11 cellular contexts compared by ENCODE assay signal in the genomic region with DNA sequence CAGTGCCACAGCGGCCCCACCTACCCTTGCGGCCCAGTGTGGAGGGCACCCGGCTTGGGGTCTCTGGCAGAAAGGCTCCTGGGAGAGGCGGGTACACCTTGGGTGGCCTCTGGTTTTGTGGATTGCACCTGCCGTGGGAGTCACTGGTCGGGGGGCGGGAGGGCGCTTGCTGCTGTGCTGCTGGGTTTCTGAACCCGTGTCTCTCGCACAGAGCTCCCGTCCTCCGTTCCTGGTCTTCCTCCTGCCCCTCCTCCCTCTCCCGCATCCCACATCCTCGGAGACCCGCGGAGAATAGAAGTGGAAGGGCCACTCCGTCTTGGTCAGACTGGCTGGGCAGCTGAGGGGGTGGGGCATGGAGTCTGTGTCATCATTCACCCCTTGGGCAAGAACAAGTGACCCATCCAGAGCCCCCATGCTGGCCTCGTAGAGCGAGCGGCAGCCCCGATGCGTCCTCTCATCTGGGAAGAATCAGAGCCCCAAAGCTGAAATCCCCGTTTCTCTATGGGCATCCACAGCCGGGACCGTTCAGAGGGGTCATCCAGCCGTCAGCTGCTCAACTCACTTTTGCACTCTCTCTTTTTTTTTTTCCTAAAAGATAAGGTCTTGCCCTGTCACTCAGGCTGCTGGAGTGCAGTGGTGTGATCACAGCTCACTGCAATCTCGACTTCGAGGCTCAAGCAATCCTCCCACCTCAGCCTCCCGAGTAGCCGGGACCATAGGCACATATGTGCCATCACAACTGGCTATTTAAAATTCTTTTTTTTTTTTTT. TPM values are rescaled to one million over a fixed set of nuclear protein-coding genes. Genes with fewer than 3 reads are reported as not detected.
DNase-seq lines count a peak whose midpoint lies in the region; ATAC-seq, FAIRE-seq and TF ChIP-seq lines count a peak whose summit lies in the region.
"Had no signal": no experiment of that assay in that cellular context is flagged by ENCODE, and none has a peak within 500 bp of the region (broad histone marks: within the 10 kb centered on the region; RNA-seq: fewer than 3 reads in every experiment).

No MANE protein-coding gene starts in this region.

- H3K4me3 ChIP-seq in heart left ventricle (peak overlapping the region in 1 of 12 donors; percentile 9), duodenal mucosa (ENCODE audit: low read depth in 1 of 2, low read length in 2 of 2) (no peak overlapping the region), neuronal stem cell (ENCODE audit: low read length in 2 of 2) (no peak overlapping the region), aorta (ENCODE audit: low read length in 2 of 2) (no peak overlapping the region)
- H3K4me3 ChIP-seq: GM23338 had no signal

- H2AK5ac ChIP-seq in neuronal stem cell (ENCODE audit: low read depth, low read length): peak overlapping the region; percentile 46

- peak overlapping the region; percentile 57 for H3K18ac ChIP-seq in neuronal stem cell (ENCODE audit: low read length)

- H2BK12ac ChIP-seq in neuronal stem cell (ENCODE audit: low read length): peak overlapping the region; percentile 58

- DNase-seq in heart left ventricle (peak in 2 of 5 donors; percentile 23 to 33), left cardiac atrium (no peak), neuronal stem cell (ENCODE audit: low spot score) (no peak), aorta (peak; percentile 52 to 76), frontal cortex (ENCODE audit: low spot score in 2 of 2) (no peak), NCI-H748 (lab: John Stamatoyannopoulos, UW; ENCODE audit: unreplicated experiment) (no peak)
- DNase-seq in stimulated activated CD8-positive, alpha-beta memory T cell treated with anti-CD3 and anti-CD28 coated beads, Interleukin-4, amount 100 ng/mL, for 48 hours: no peak
- DNase-seq: COR-L47 had no signal

- H3K4me1 ChIP-seq in heart left ventricle (peaks cover 22 to 86% (median 65%) of the 10 kb centered on the region in 12 donors), duodenal mucosa (ENCODE audit: control insufficient read depth in 1 of 2, insufficient read depth in 2 of 2, low read length in 2 of 2) (peaks cover 27 to 48% of the 10 kb centered on the region in 2 donors), neuronal stem cell (ENCODE audit: control insufficient read depth in 2 of 2, insufficient read depth in 1 of 2, low read depth in 1 of 2, low read length in 2 of 2) (peaks cover 45 to 65% of the 10 kb centered on the region in 2 donors), aorta (ENCODE audit: control insufficient read depth in 1 of 2, insufficient read depth in 2 of 2, low read length in 2 of 2) (no peaks in the 10 kb centered on the region)

- no peak for TF ChIP-seq POLR2A in heart left ventricle (IDR thresholded peaks at IDR 0.05)

- H3K4me2 ChIP-seq in neuronal stem cell (ENCODE audit: insufficient read depth, low read length, poor library complexity, severe bottlenecking): peak overlapping the region; percentile 25
- H3K4me2 ChIP-seq: GM23338 had no signal

- H3K27me3 ChIP-seq in heart left ventricle (no peaks in the 10 kb centered on the region), duodenal mucosa (ENCODE audit: control insufficient read depth in 1 of 2, insufficient read depth in 2 of 2, low read length in 2 of 2) (no peaks in the 10 kb centered on the region), neuronal stem cell (ENCODE audit: control insufficient read depth in 3 of 3, insufficient read depth in 3 of 3, low read depth in 1 of 3, low read length in 3 of 3) (peaks cover 0 to 15% (median 9%) of the 10 kb centered on the region in 3 experiments), aorta (ENCODE audit: control insufficient read depth in 1 of 2, insufficient read depth in 2 of 2, low read length in 1 of 2) (no peaks in the 10 kb centered on the region)

- H3K14ac ChIP-seq in neuronal stem cell (ENCODE audit: low read length): peak overlapping the region; percentile 21

- ATAC-seq in heart left ventricle: no peak
- ATAC-seq in left cardiac atrium: no peak
- no peak for ATAC-seq in aorta (ENCODE audit: low FRiP score)
- ATAC-seq: GM23338 had no signal

- H3K36me3 ChIP-seq in heart left ventricle (peaks cover 0 to 21% (median 6%) of the 10 kb centered on the region in 9 donors), duodenal mucosa (ENCODE audit: control insufficient read depth in 1 of 2, insufficient read depth in 2 of 2, low read length in 2 of 2) (peaks cover 10 to 14% of the 10 kb centered on the region in 2 donors), neuronal stem cell (replicated peaks in 1 of 2; ENCODE audit: control insufficient read depth in 2 of 2, insufficient read depth in 2 of 2, low read length in 2 of 2) (peaks cover 0 to 3% of the 10 kb centered on the region in 2 donors), aorta (ENCODE audit: control insufficient read depth in 1 of 2, insufficient read depth in 2 of 2, low read length in 1 of 2) (no peaks in the 10 kb centered on the region)

- peak overlapping the region; percentile 60 for H2BK5ac ChIP-seq in neuronal stem cell (ENCODE audit: low read length)

- H2BK120ac ChIP-seq in neuronal stem cell (ENCODE audit: low read depth, low read length): peak overlapping the region; percentile 61

- no peak for FAIRE-seq in frontal cortex (lab: Jason Lieb, UNC)

- H3K23ac ChIP-seq in neuronal stem cell (ENCODE audit: low read depth, low read length, poor library complexity): no peak overlapping the region

- no peaks in the 10 kb centered on the region for H3K9me3 ChIP-seq in heart left ventricle
- no peaks in the 10 kb centered on the region for H3K9me3 ChIP-seq in duodenal mucosa (ENCODE audit: control insufficient read depth in 1 of 2, low read length in 2 of 2)
- H3K9me3 ChIP-seq in neuronal stem cell (replicated peaks in 1 of 2; ENCODE audit: control insufficient read depth in 2 of 2, insufficient read depth in 1 of 2, low read depth in 1 of 2, low read length in 2 of 2): no peaks in the 10 kb centered on the region
- H3K9me3 ChIP-seq in aorta (ENCODE audit: control insufficient read depth, low read length): no peaks in the 10 kb centered on the region

- 85 to 92% (median 86%) methylated on average over 18 to 30 of the region's 30 CpGs for WGBS in heart left ventricle, 4 donors
- WGBS in neuronal stem cell (ENCODE audit: extremely low coverage in 2 of 2, insufficient read length in 2 of 2, insufficient replicate concordance in 1 of 2), 2 donors: no CpG with 5 or more reads among the region's 30 CpGs
- 90% methylated on average over 30 of the region's 30 CpGs for WGBS in aorta, 2 donors

- H2AFZ ChIP-seq in neuronal stem cell (ENCODE audit: low read length): no peak overlapping the region
- H2AFZ ChIP-seq: GM23338, parathyroid adenoma had no signal

- H4K8ac ChIP-seq in neuronal stem cell (ENCODE audit: low read depth, low read length): no peak overlapping the region

- no peak overlapping the region for H4K91ac ChIP-seq in neuronal stem cell (ENCODE audit: low read depth, low read length, poor library complexity)

- H2BK15ac ChIP-seq in neuronal stem cell (ENCODE audit: low read length): peak overlapping the region; percentile 92

- H3K4ac ChIP-seq in neuronal stem cell (ENCODE audit: low read length): no peak overlapping the region

- peaks cover 13% of the 10 kb centered on the region for H3K79me1 ChIP-seq in neuronal stem cell (ENCODE audit: low read depth, low read length)

- H3K27ac ChIP-seq in heart left ventricle (peak overlapping the region; percentile 90 to 100 (median 96)), duodenal mucosa (ENCODE audit: low read depth, low read length) (peak overlapping the region; percentile 58), neuronal stem cell (replicated peaks; ENCODE audit: low read length) (peak overlapping the region; percentile 14), aorta (ENCODE audit: low read depth in 1 of 2, low read length in 2 of 2) (peak overlapping the region; percentile 34 to 98)
- H3K27ac ChIP-seq: parathyroid adenoma had no signal

- H3K9ac ChIP-seq in duodenal mucosa (ENCODE audit: low read depth in 1 of 2, low read length in 2 of 2): peak overlapping the region in 1 of 2 donors; percentile 25
- no peak overlapping the region for H3K9ac ChIP-seq in neuronal stem cell (ENCODE audit: low read depth, low read length, poor library complexity)
- H3K9ac ChIP-seq: parathyroid adenoma had no signal

- intact Hi-C loops in heart left ventricle (cut with DNase I) (loop anchor here in 2 of 10 donors (5.0 kb wide), 2 partner anchors 33 to 38 kb away; partner anchors contain the start of gene PSMG3 (in 1 of the 2)), left cardiac atrium (cut with DNase I) (no loop called here), aorta (cut with DNase I) (no loop called here)

- TF ChIP-seq CTCF in heart left ventricle (IDR thresholded peaks at IDR 0.05): no peak

RNA-seq across cellular contexts. Expression of gene MAFK, which starts 4.0 kb away (rescaled TPM):
- total RNA-seq in heart left ventricle (100 to 1,000 TPM in 5 of 9 donors, 10 to 100 TPM in 4; 34.3 to 138 (median 121) TPM), left cardiac atrium (10 to 100 TPM; 43.6 to 73.1 TPM), aorta (100 to 1,000 TPM in 1 of 2 donors, 10 to 100 TPM in 1; 86.3 to 131 TPM), frontal cortex (8.2 TPM)
- polyA plus RNA-seq in heart left ventricle (100 to 1,000 TPM in 1 of 2 donors, 10 to 100 TPM in 1; 94.8 to 165 TPM), aorta (100 to 1,000 TPM in 1 of 2 donors, 10 to 100 TPM in 1; 85.4 to 106 TPM)
- 4.4 TPM for polyA plus RNA-seq in neuronal stem cell (2013, experiment 1 of 2)
- 4.1 TPM for polyA plus RNA-seq in neuronal stem cell (2013, experiment 2 of 2)

RNA-seq across cellular contexts. Expression of gene TMEM184A, which starts 21.5 kb away (rescaled TPM):
- under 1 TPM; 0.19 to 0.85 (median 0.47) TPM for total RNA-seq in heart left ventricle
- polyA plus RNA-seq in heart left ventricle: under 1 TPM; 0.19 to 0.99 TPM
- total RNA-seq in left cardiac atrium: under 1 TPM; 0.18 to 0.31 TPM
- polyA plus RNA-seq in neuronal stem cell (2013, experiment 1 of 2): 0.32 TPM
- 0.28 TPM for polyA plus RNA-seq in neuronal stem cell (2013, experiment 2 of 2)
- total RNA-seq in aorta: under 1 TPM in 1 of 2 donors, not detected in 1; 0.06 TPM
- polyA plus RNA-seq in aorta: 1 to 10 TPM in 1 of 2 donors, under 1 TPM in 1; 0.84 to 6.1 TPM
- not detected for total RNA-seq in frontal cortex

RNA-seq across cellular contexts. Expression of gene INTS1, which starts 30.3 kb away (rescaled TPM):
- total RNA-seq in heart left ventricle: 10 to 100 TPM; 35.5 to 67.4 (median 45.3) TPM
- polyA plus RNA-seq in heart left ventricle: 10 to 100 TPM; 41.9 to 46.0 TPM
- 10 to 100 TPM; 26.9 to 42.4 TPM for total RNA-seq in left cardiac atrium
- 25.3 TPM for polyA plus RNA-seq in neuronal stem cell (2013, experiment 1 of 2)
- 24.4 TPM for polyA plus RNA-seq in neuronal stem cell (2013, experiment 2 of 2)
- total RNA-seq in aorta: 10 to 100 TPM; 56.4 to 77.9 TPM
- polyA plus RNA-seq in aorta: 100 to 1,000 TPM in 1 of 2 donors, 10 to 100 TPM in 1; 17.2 to 109 TPM
- 23.6 TPM for total RNA-seq in frontal cortex

RNA-seq across cellular contexts. Expression of gene PSMG3, which starts 35.3 kb away (rescaled TPM):
- 10 to 100 TPM in 8 of 9 donors, 1 to 10 TPM in 1; 7.3 to 27.6 (median 13.3) TPM for total RNA-seq in heart left ventricle
- polyA plus RNA-seq in heart left ventricle: 10 to 100 TPM; 34.3 to 36.5 TPM
- total RNA-seq in left cardiac atrium: 10 to 100 TPM; 14.3 to 15.0 TPM
- polyA plus RNA-seq in neuronal stem cell (2013, experiment 1 of 2): 16.9 TPM
- polyA plus RNA-seq in neuronal stem cell (2013, experiment 2 of 2): 15.7 TPM
- 10 to 100 TPM; 14.1 to 18.9 TPM for total RNA-seq in aorta
- polyA plus RNA-seq in aorta: 10 to 100 TPM; 42.9 to 45.2 TPM
- 26.1 TPM for total RNA-seq in frontal cortex

Comparison
In these comparisons a context has a peak if more than half of its experiments do, and no peak if none do; other contexts are left out.
1. DNase-seq: peak in aorta (2 of 2); none in left cardiac atrium (single experiment), neuronal stem cell (single experiment), stimulated activated CD8-positive, alpha-beta memory T cell treated with anti-CD3 and anti-CD28 coated beads, Interleukin-4, amount 100 ng/mL, for 48 hours (single experiment), frontal cortex (0 of 2) and NCI-H748 (single experiment).
2. H3K27ac ChIP-seq: peak in every context shown above with its lines; median percentile 96 in heart left ventricle; 66 in aorta; 58 in duodenal mucosa; 14 in neuronal stem cell.